In the genomic region with DNA sequence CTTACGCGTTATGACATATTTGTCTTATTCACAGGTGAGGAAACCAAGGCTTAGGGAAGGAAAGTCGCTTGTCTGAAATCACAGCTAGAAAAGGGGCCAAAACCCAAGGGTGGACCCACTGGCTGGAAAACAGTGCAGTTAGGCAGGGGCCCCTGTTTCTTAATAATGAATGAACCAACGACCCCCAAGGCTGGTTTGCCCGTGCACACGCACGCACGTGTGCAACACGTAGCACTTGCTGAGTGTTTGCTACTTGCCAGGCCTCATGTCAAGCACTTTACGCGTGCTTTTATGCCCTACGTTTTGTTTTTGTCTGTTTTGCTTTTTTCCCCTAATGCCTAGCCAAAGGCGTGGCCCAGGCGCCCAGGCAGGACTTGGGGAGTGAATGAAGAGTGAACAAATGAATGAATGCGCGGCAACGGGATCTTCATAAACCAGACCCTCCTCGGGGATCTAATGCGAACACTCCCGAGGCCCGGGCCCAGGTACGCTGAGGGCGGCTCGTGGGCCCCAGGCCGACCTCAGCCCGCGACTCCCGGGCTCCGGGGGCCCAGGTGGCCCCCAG, we compare ENCODE assay signal across 8 cellular contexts. TPM values are rescaled to one million over a fixed set of nuclear protein-coding genes. Genes with fewer than 3 reads are reported as not detected.
DNase-seq lines count a peak whose midpoint lies in the region; ATAC-seq and TF ChIP-seq lines count a peak whose summit lies in the region.

No MANE protein-coding gene starts in this region.

- no peaks in the 10 kb centered on the region for H3K9me3 Mint-ChIP-seq in endothelial cell (ENCODE audit: unreplicated experiment)

- peaks cover 0 to 34% (median 17%) of the 10 kb centered on the region in 12 donors for H3K4me1 ChIP-seq in heart left ventricle

- H3K27me3 ChIP-seq in heart left ventricle, result no peaks in the 10 kb centered on the region
- H3K27me3 ChIP-seq in neural cell (ENCODE audit: insufficient read depth, low read depth, low read length), result no peaks in the 10 kb centered on the region

- TF ChIP-seq EP300 in neural cell (conservative IDR thresholded peaks at IDR 0.05; ENCODE audit: poor library complexity, severe bottlenecking), result no peak

- ATAC-seq in heart left ventricle (no peak), HG03159 (IDR thresholded peaks at IDR 0.05; ENCODE audit: unreplicated experiment) (no peak)

- 24 to 28% (median 25%) methylated on average over 24 to 29 of the region's 29 CpGs for WGBS in heart left ventricle, 4 donors

- H2AFZ ChIP-seq in neural cell (ENCODE audit: low read depth, low read length), result peak overlapping the region; percentile 75

- H3K36me3 Mint-ChIP-seq in endothelial cell (ENCODE audit: low read depth, unreplicated experiment), result peaks cover 5% of the 10 kb centered on the region

- peaks cover 43% of the 10 kb centered on the region for H3K79me2 ChIP-seq in neural cell (replicated peaks; ENCODE audit: insufficient read depth, low read length)

- H3K4me3 ChIP-seq in heart left ventricle (peak overlapping the region; percentile 72 to 99 (median 98)), neural cell (ENCODE audit: low read length) (peak overlapping the region; percentile 94)

- no peaks in the 10 kb centered on the region for H3K36me3 ChIP-seq in heart left ventricle
- H3K36me3 ChIP-seq in neural cell (ENCODE audit: insufficient read depth, low read length), result no peaks in the 10 kb centered on the region

- no peaks in the 10 kb centered on the region for H3K9me3 ChIP-seq in heart left ventricle
- H3K9me3 ChIP-seq in neural cell (ENCODE audit: low read length), result no peaks in the 10 kb centered on the region

- H3K27ac Mint-ChIP-seq in endothelial cell (ENCODE audit: unreplicated experiment), result peak overlapping the region; percentile 70

- peak overlapping the region; percentile 77 for H3K9ac ChIP-seq in neural cell (ENCODE audit: low read length)

- DNase-seq in heart left ventricle, result no peak
- DNase-seq in cardiac septum (ENCODE audit: low spot score), result no peak
- DNase-seq in RKO (ENCODE audit: low spot score), result peak; percentile 7
- no peak for DNase-seq in endothelial cell (ENCODE audit: low spot score)
- no peak for DNase-seq in DMS114 treated with DMSO at 0.1 percent for 48 hours (lab: John Stamatoyannopoulos, UW; ENCODE audit: unreplicated experiment)
- no peak for DNase-seq in D341Med (ENCODE audit: low spot score)

- H3K4me2 ChIP-seq in neural cell (ENCODE audit: low read length), result peak overlapping the region; percentile 77

- H3K9me2 ChIP-seq in neural cell (ENCODE audit: insufficient read depth, low read length), result no peaks in the 10 kb centered on the region

- no peak for TF ChIP-seq RAD21 in neural cell (conservative IDR thresholded peaks at IDR 0.05)

- H3K4me3 Mint-ChIP-seq in endothelial cell (ENCODE audit: unreplicated experiment), result peak overlapping the region; percentile 92

- H3K27ac ChIP-seq in heart left ventricle (peak overlapping the region in 9 of 12 donors; percentile 50 to 93 (median 81)), neural cell (ENCODE audit: low read length) (peak overlapping the region; percentile 44)

- no peaks in the 10 kb centered on the region for H4K20me1 ChIP-seq in neural cell (ENCODE audit: insufficient read depth)

- intact Hi-C loops in heart left ventricle (cut with DNase I), result loop anchor here in 1 of 10 donors (2.0 kb wide), 1 partner anchor 26 kb away; no protein-coding TSS in a partner anchor
- intact Hi-C loops in cardiac septum (cut with DNase I), result no loop called here

- TF ChIP-seq POLR2A in heart left ventricle (IDR thresholded peaks at IDR 0.05), result no peak

- TF ChIP-seq CTCF in heart left ventricle (IDR thresholded peaks at IDR 0.05) (no peak), endothelial cell (IDR thresholded peaks at IDR 0.05; ENCODE audit: unreplicated experiment) (no peak), neural cell (IDR thresholded peaks at IDR 0.05; ENCODE audit: poor library complexity, severe bottlenecking) (no peak)

- H3F3A ChIP-seq in neural cell (ENCODE audit: insufficient read depth, low read length, poor library complexity, severe bottlenecking), result no peaks in the 10 kb centered on the region

- H3K27me3 Mint-ChIP-seq in endothelial cell (ENCODE audit: unreplicated experiment), result peaks cover 5% of the 10 kb centered on the region

- H3K4me1 Mint-ChIP-seq in endothelial cell (ENCODE audit: unreplicated experiment), result peaks cover 23% of the 10 kb centered on the region

TF ChIP-seq in neural cell, 6 proteins besides CTCF, POLR2A, EP300 and RAD21:
- TF ChIP-seq SMC3 (conservative IDR thresholded peaks at IDR 0.05; ENCODE audit: poor library complexity) (no peak), TAF1 (IDR thresholded peaks at IDR 0.05; ENCODE audit: low read depth) (no peak), MXI1 (conservative IDR thresholded peaks at IDR 0.05; ENCODE audit: poor library complexity, severe bottlenecking) (no peak), EZH2 (IDR thresholded peaks at IDR 0.05; ENCODE audit: borderline replicate concordance, insufficient read depth, low read length, poor library complexity, severe bottlenecking) (no peak), REST (IDR thresholded peaks at IDR 0.05; ENCODE audit: borderline replicate concordance) (no peak), POLR2AphosphoS5 (IDR thresholded peaks at IDR 0.05) (no peak)

RNA-seq across cellular contexts. Expression of gene USP10, which starts 0.6 kb away (rescaled TPM):
- 10 to 100 TPM; 57.3 to 73.5 (median 62.9) TPM for total RNA-seq in heart left ventricle
- 10 to 100 TPM; 17.8 to 46.8 TPM for polyA plus RNA-seq in heart left ventricle
- 53.8 TPM for total RNA-seq in cardiac septum
- total RNA-seq in endothelial cell (ENCODE audit: unreplicated experiment), result 81.2 TPM
- 32.9 and 48.9 TPM in 2 replicates for polyA plus RNA-seq in neural cell
- 77.4 and 89.1 TPM in 2 replicates for polyA minus RNA-seq in neural cell

RNA-seq across cellular contexts. Expression of gene KLHL36, which starts 50.9 kb away (rescaled TPM):
- total RNA-seq in heart left ventricle (10 to 100 TPM; 44.0 to 93.0 (median 62.0) TPM), cardiac septum (53.2 TPM), endothelial cell (ENCODE audit: unreplicated experiment) (40.8 TPM)
- polyA plus RNA-seq in heart left ventricle (10 to 100 TPM; 19.2 to 39.2 TPM), neural cell (43.8 and 53.9 TPM in 2 replicates)
- polyA minus RNA-seq in neural cell, result 78.7 and 86.4 TPM in 2 replicates
